16 cellular contexts compared by ENCODE assay signal in genomic region chr13:52760078-52760477, GRCh38. TPM values are rescaled to one million over a fixed set of nuclear protein-coding genes. Genes with fewer than 3 reads are reported as not detected.
DNase-seq lines count a peak whose midpoint lies in the region; ATAC-seq, FAIRE-seq and TF ChIP-seq lines count a peak whose summit lies in the region.
"Had no signal": no experiment of that assay in that cellular context is flagged by ENCODE, and none has a peak within 500 bp of the region (broad histone marks: within the 10 kb centered on the region; RNA-seq: fewer than 3 reads in every experiment).

No MANE protein-coding gene starts in this region.

- WGBS in HepG2 (ENCODE audit: low lambda C conversion rate): 0% methylated on average over 2 of the region's 2 CpGs
- 45% methylated on average over 2 of the region's 2 CpGs for WGBS in right lobe of liver (ENCODE audit: insufficient coverage, low coverage, low lambda C conversion rate, missing lambda C conversion rate)
- WGBS in heart left ventricle, 4 donors: 58 to 67% (median 65%) methylated on average over 2 of the region's 2 CpGs

- intact Hi-C loops in HepG2 (cut with micrococcal nuclease; ENCODE audit: unreplicated experiment): no loop called here
- intact Hi-C loops in right lobe of liver (cut with DNase I): no loop called here
- intact Hi-C loops in heart left ventricle (cut with DNase I): no loop called here

- H3K79me2 ChIP-seq in HepG2 (ENCODE audit: insufficient read depth, low read length): no peaks in the 10 kb centered on the region

- no peak for DNase-seq in HepG2 (ENCODE audit: low spot score)
- DNase-seq in right lobe of liver: no peak
- DNase-seq in NCI-H1417 (lab: John Stamatoyannopoulos, UW): peak; percentile 70 to 86 (median 70)
- peak; percentile 86 for DNase-seq in NCI-H748 treated with DMSO at 0.1 percent for 48 hours (lab: John Stamatoyannopoulos, UW)
- DNase-seq in UCSD-AML1 (lab: John Stamatoyannopoulos, UW; ENCODE audit: unreplicated experiment): no peak
- no peak for DNase-seq in activated T-cell treated with anti-CD3 and anti-CD28 coated beads, Interleukin-2, amount 50 U/mL, for 48 hours
- no peak for DNase-seq in heart left ventricle
- DNase-seq: CD4-positive, alpha-beta T cell; IMR-90; Kasumi-1; NCI-H1694; NCI-H82; Peyer's patch; SJCRH30 had no signal

- H4K20me1 ChIP-seq in HepG2 (ENCODE audit: insufficient read depth, low read length): no peaks in the 10 kb centered on the region

- H3K9me3 ChIP-seq in HepG2 (ENCODE audit: low read length): no peaks in the 10 kb centered on the region
- no peaks in the 10 kb centered on the region for H3K9me3 ChIP-seq in right lobe of liver
- no peaks in the 10 kb centered on the region for H3K9me3 ChIP-seq in heart left ventricle
- H3K9me3 ChIP-seq: HAP-1, Peyer's patch, SJCRH30 had no signal

- TF ChIP-seq CTCF in HepG2 (CRISPR knock-in tag; IDR thresholded peaks at IDR 0.05): no peak
- TF ChIP-seq CTCF in right lobe of liver (IDR thresholded peaks at IDR 0.05): no peak
- no peak for TF ChIP-seq CTCF in heart left ventricle (IDR thresholded peaks at IDR 0.05)

- H3K9ac ChIP-seq in HepG2 (ENCODE audit: insufficient read depth, low read depth, low read length): no peak overlapping the region

- TF ChIP-seq POLR2A in HepG2 (IDR thresholded peaks at IDR 0.05; ENCODE audit: insufficient read depth in 1 of 2, low read depth in 2 of 2, low read length in 2 of 2): no peak
- no peak for TF ChIP-seq POLR2A in right lobe of liver (IDR thresholded peaks at IDR 0.05)
- TF ChIP-seq POLR2A in heart left ventricle (IDR thresholded peaks at IDR 0.05): no peak

- H3K4me1 ChIP-seq in HepG2 (ENCODE audit: insufficient read depth, low read length) (peaks cover 9% of the 10 kb centered on the region; the same call in 1 of the 2 replicates), right lobe of liver (no peaks in the 10 kb centered on the region), heart left ventricle (no peaks in the 10 kb centered on the region)
- H3K4me1 ChIP-seq: Peyer's patch, SJCRH30 had no signal

- H2AFZ ChIP-seq in HepG2 (ENCODE audit: low read length): no peak overlapping the region

- ATAC-seq in HepG2: no peak; the same call in 2 of the 3 replicates
- ATAC-seq in right lobe of liver: no peak
- ATAC-seq in heart left ventricle: no peak

- no peak for FAIRE-seq in HepG2 (lab: Jason Lieb, UNC)
- FAIRE-seq: GM18507 had no signal

- in situ Hi-C loops in HepG2 (cut with HindIII; ENCODE audit: extremely low pct_ligation_motif_present, low pct_unique_long_range_greater_than_20kb): no loop called here

- CTCF ChIA-PET in HepG2 (lab: Yijun Ruan, JAX; ENCODE audit: low intra/inter-chr PET ratio, low total read pairs): no interaction called here

- H3K27ac ChIP-seq in HepG2 (ENCODE audit: extremely low read length, insufficient read depth, low read length) (no peak overlapping the region), right lobe of liver (no peak overlapping the region), heart left ventricle (no peak overlapping the region)
- H3K27ac ChIP-seq: Peyer's patch, SJCRH30 had no signal

- no peak for TF ChIP-seq RAD21 in HepG2 (CRISPR knock-in tag; IDR thresholded peaks at IDR 0.05)

- H3K4me3 ChIP-seq in HepG2 (replicated peaks in 1 of 3; ENCODE audit: insufficient read depth in 1 of 3, low read depth in 2 of 3, low read length in 3 of 3) (no peak overlapping the region), right lobe of liver (no peak overlapping the region), heart left ventricle (no peak overlapping the region)
- H3K4me3 ChIP-seq: HAP-1, Peyer's patch, SJCRH30 had no signal

- H3K27me3 ChIP-seq in HepG2 (ENCODE audit: control insufficient read depth in 1 of 2, insufficient read depth in 2 of 2, low read length in 2 of 2) (peaks cover 0 to 2% of the 10 kb centered on the region in 2 experiments; a peak in 2 of 5 replicates), right lobe of liver (no peaks in the 10 kb centered on the region), heart left ventricle (peaks cover 0 to 2% (median 0%) of the 10 kb centered on the region in 9 donors)
- H3K27me3 ChIP-seq: Peyer's patch, SJCRH30 had no signal

- no TSS peak for BruUV-seq in HepG2 (replicated peaks; lab: Mats Ljungman, UMichigan)

- TF ChIP-seq EP300 in HepG2 (IDR thresholded peaks at IDR 0.05; ENCODE audit: low read depth in 2 of 2, low read length in 2 of 2): no peak
- no peak for TF ChIP-seq EP300 in HepG2 (CRISPR knock-in tag; IDR thresholded peaks at IDR 0.05; ENCODE audit: borderline replicate concordance)

- POLR2A ChIA-PET in HepG2 (lab: Yijun Ruan, JAX): no interaction called here

- H3K4me2 ChIP-seq in HepG2 (ENCODE audit: low read depth, low read length): no peak overlapping the region

- no peaks in the 10 kb centered on the region for H3K36me3 ChIP-seq in HepG2 (replicated peaks in 1 of 2; ENCODE audit: control insufficient read depth in 1 of 2, insufficient read depth in 2 of 2, low read length in 2 of 2)
- H3K36me3 ChIP-seq in right lobe of liver: no peaks in the 10 kb centered on the region
- no peaks in the 10 kb centered on the region for H3K36me3 ChIP-seq in heart left ventricle
- H3K36me3 ChIP-seq: HAP-1, Peyer's patch, SJCRH30 had no signal

TF ChIP-seq in HepG2, 621 proteins besides CTCF, POLR2A, EP300 and RAD21:
- TF ChIP-seq FOXA1 (IDR thresholded peaks at IDR 0.05) (no peak), FOXA1 (CRISPR knock-in tag; IDR thresholded peaks at IDR 0.05) (peak; percentile 49; the same call in 1 of the 2 replicates), ZNF615 (CRISPR knock-in tag; IDR thresholded peaks at IDR 0.05; ENCODE audit: borderline replicate concordance) (no peak), FOXA3 (CRISPR knock-in tag; IDR thresholded peaks at IDR 0.05) (peak; percentile 35; the same call in 1 of the 2 replicates)

RNA-seq across cellular contexts. Expression of gene CNMD, which starts 20.5 kb away (rescaled TPM):
- total RNA-seq in HepG2 (2016; rRNA removed; fragmentation: Illumina TruSeq; extraction: Trizol) (not detected in 2 replicates), right lobe of liver (not detected), heart left ventricle (not detected)
- not detected in 2 replicates for total RNA-seq in HepG2 (2016; cell fraction: cytosol; rRNA removed; fragmentation: Illumina TruSeq; extraction: Trizol; ENCODE audit: low read depth)
- not detected in 2 replicates for total RNA-seq in HepG2 (2016; cell fraction: insoluble cytoplasmic fraction; rRNA removed; fragmentation: Illumina TruSeq; extraction: Trizol)
- total RNA-seq in HepG2 (2016; cell fraction: membrane; rRNA removed; fragmentation: Illumina TruSeq; extraction: Trizol): not detected in 2 replicates
- not detected in 2 replicates for total RNA-seq in HepG2 (2016; cell fraction: nucleus; rRNA removed; fragmentation: Illumina TruSeq; extraction: Trizol)
- polyA plus RNA-seq in HepG2 (2011; rRNA removed) (not detected in 2 replicates), heart left ventricle (not detected)
- polyA plus RNA-seq in HepG2 (2011; cell fraction: cytosol; rRNA removed): not detected in 2 replicates
- not detected in 2 replicates for polyA plus RNA-seq in HepG2 (2011; cell fraction: nucleus; rRNA removed)
- polyA plus RNA-seq in HepG2 (2012): not detected in 2 replicates
- polyA plus RNA-seq in HepG2 (2016; cell fraction: cytosol; fragmentation: Illumina TruSeq; extraction: Trizol; ENCODE audit: low read depth): not detected in 2 replicates
- not detected in 2 replicates for polyA plus RNA-seq in HepG2 (2016; cell fraction: insoluble cytoplasmic fraction; fragmentation: Illumina TruSeq; extraction: Trizol; ENCODE audit: low read depth)
- not detected in 2 replicates for polyA plus RNA-seq in HepG2 (2016; cell fraction: membrane; fragmentation: Illumina TruSeq; extraction: Trizol; ENCODE audit: low read depth)
- not detected in 2 replicates for polyA plus RNA-seq in HepG2 (2016; cell fraction: nucleus; fragmentation: Illumina TruSeq; extraction: Trizol; ENCODE audit: insufficient read depth, low read depth)
- not detected in 2 replicates for polyA minus RNA-seq in HepG2 (2011; rRNA and poly(A)+ RNA removed; ENCODE audit: low replicate concordance)
- polyA minus RNA-seq in HepG2 (2011; cell fraction: cytosol; rRNA and poly(A)+ RNA removed): not detected in 2 replicates
- polyA minus RNA-seq in HepG2 (2011; cell fraction: nucleus; rRNA and poly(A)+ RNA removed): not detected in 2 replicates
- total RNA-seq: CD4-positive, alpha-beta T cell; IMR-90; Peyer's patch; SJCRH30 had no signal
- polyA plus RNA-seq: IMR-90 had no signal

Comparison
In these comparisons a context has a peak if more than half of its experiments do, and no peak if none do; other contexts are left out.
1. DNase-seq: peak in NCI-H1417 (3 of 3) and NCI-H748 treated with DMSO at 0.1 percent for 48 hours (single experiment); none in HepG2 (single experiment), right lobe of liver (0 of 3), UCSD-AML1 (single experiment), activated T-cell treated with anti-CD3 and anti-CD28 coated beads, Interleukin-2, amount 50 U/mL, for 48 hours (0 of 2) and heart left ventricle (0 of 5).